Comparison of ENCODE assay signal across 1 cellular context in genomic region chr1:149916193-149916926, GRCh38.
TF ChIP-seq lines count a peak whose summit lies in the region.

No MANE protein-coding gene starts in this region.

TF ChIP-seq in H1, 55 proteins besides CTCF, POLR2A, EP300 and RAD21:
- TF ChIP-seq EGR1 (IDR thresholded peaks at IDR 0.05; ENCODE audit: borderline replicate concordance, low read depth, low read length) (no peak), POU5F1 (IDR thresholded peaks at IDR 0.05; ENCODE audit: low read depth, low read length) (no peak), RFX5 (IDR thresholded peaks at IDR 0.05; ENCODE audit: borderline replicate concordance, low read depth, low read length) (no peak), SAP30 (IDR thresholded peaks at IDR 0.05; ENCODE audit: insufficient read depth, insufficient replicate concordance, low read length) (no peak)
